In genomic region chr3:195224156-195224979, GRCh38 we compare ENCODE assay signal across 12 cellular contexts. TPM values are rescaled to one million over a fixed set of nuclear protein-coding genes. Genes with fewer than 3 reads are reported as not detected.
A peak's percentile ranks its signal among the peaks of the same experiment; 100 is the strongest.
DNase-seq lines count a peak whose midpoint lies in the region; ATAC-seq and TF ChIP-seq lines count a peak whose summit lies in the region.
"Had no signal": no experiment of that assay in that cellular context is flagged by ENCODE, and none has a peak within 500 bp of the region (broad histone marks: within the 10 kb centered on the region; RNA-seq: fewer than 3 reads in every experiment).

No MANE protein-coding gene starts in this region.

- H3K36me3 ChIP-seq in adipocyte (ENCODE audit: control insufficient read depth, insufficient read depth, low read length, severe bottlenecking) (peaks cover 6% of the 10 kb centered on the region), mesenchymal stem cell (ENCODE audit: control insufficient read depth in 1 of 2, insufficient read depth in 2 of 2, low read depth in 1 of 2, low read length in 2 of 2) (peaks cover 13 to 19% of the 10 kb centered on the region in 2 experiments), upper lobe of left lung (no peaks in the 10 kb centered on the region)
- H3K36me3 ChIP-seq: neural progenitor cell had no signal

- H2AFZ ChIP-seq in mesenchymal stem cell (ENCODE audit: low read depth, low read length), result no peak overlapping the region
- H2AFZ ChIP-seq: neural progenitor cell had no signal

- TF ChIP-seq CTCF in upper lobe of left lung (IDR thresholded peaks at IDR 0.05), result no peak

- TF ChIP-seq POLR2A in upper lobe of left lung (IDR thresholded peaks at IDR 0.05), result no peak

- no peak overlapping the region for H2BK5ac ChIP-seq in mesenchymal stem cell (ENCODE audit: low read depth, low read length, poor library complexity, severe bottlenecking)

- H2BK12ac ChIP-seq in mesenchymal stem cell (ENCODE audit: low read length in 2 of 2), result no peak overlapping the region

- DNase-seq in activated effector memory CD4-positive, alpha-beta T cell treated with anti-CD3 and anti-CD28 coated beads, Interleukin-2, amount 50 U/mL, for 16 hours, result peak; percentile 55
- no peak for DNase-seq in activated effector memory CD4-positive, alpha-beta T cell treated with Interleukin-2 at 50 U/mL for 16 hours
- DNase-seq in adipocyte (ENCODE audit: low read depth), result no peak
- no peak for DNase-seq in mesenchymal stem cell
- DNase-seq in upper lobe of left lung, result peak in 1 of 2 donors; percentile 7
- DNase-seq in stimulated activated CD4-positive, alpha-beta T cell treated with anti-CD3 and anti-CD28 coated beads, Interleukin-2, amount 100 ng/mL, for 24 hours, result no peak
- DNase-seq: DMS53; NCI-H226; stimulated activated naive B cell treated with anti-CD40 and anti-IgM and Interleukin-4, amounts not matched to agents 10 μg/mL and 1 μg/mL and 100 μg/mL, for 72 hours had no signal

- H2BK120ac ChIP-seq in mesenchymal stem cell (ENCODE audit: low read depth, low read length), result no peak overlapping the region

- H3K9ac ChIP-seq in adipocyte (ENCODE audit: low read length) (peak overlapping the region; percentile 65), mesenchymal stem cell (ENCODE audit: low read length) (peak overlapping the region; percentile 81)
- H3K9ac ChIP-seq: neural progenitor cell had no signal

- WGBS in mesenchymal stem cell, result 79% methylated on average over 11 of the region's 12 CpGs
- 88% methylated on average over 6 to 12 of the region's 12 CpGs for WGBS in upper lobe of left lung, 2 donors

- H3K4me1 ChIP-seq in adipocyte (ENCODE audit: control insufficient read depth, insufficient read depth, low read length) (peaks cover 46% of the 10 kb centered on the region), mesenchymal stem cell (ENCODE audit: control insufficient read depth, insufficient read depth, low read depth, low read length) (peaks cover 13% of the 10 kb centered on the region), upper lobe of left lung (peaks cover 14 to 30% (median 21%) of the 10 kb centered on the region in 4 donors)
- H3K4me1 ChIP-seq: neural progenitor cell had no signal

- no peak for ATAC-seq in upper lobe of left lung (ENCODE audit: low FRiP score in 2 of 2)
- no peak for ATAC-seq in HG02885 (IDR thresholded peaks at IDR 0.05; ENCODE audit: poor library complexity, unreplicated experiment)
- ATAC-seq in GM18520 (IDR thresholded peaks at IDR 0.05; ENCODE audit: unreplicated experiment), result no peak
- ATAC-seq: stimulated activated naive B cell treated with anti-CD40 and anti-IgM and Interleukin-4, amounts not matched to agents 10 μg/mL and 1 μg/mL and 100 μg/mL, for 72 hours had no signal

- H3K4me3 ChIP-seq in adipocyte (ENCODE audit: low read length) (no peak overlapping the region), mesenchymal stem cell (ENCODE audit: insufficient read depth in 1 of 2, low read depth in 1 of 2, low read length in 2 of 2) (no peak overlapping the region), upper lobe of left lung (no peak overlapping the region)
- H3K4me3 ChIP-seq: neural progenitor cell had no signal

- no peak overlapping the region for H2AK5ac ChIP-seq in mesenchymal stem cell (ENCODE audit: low read length, severe bottlenecking)

- H3K9me3 ChIP-seq in adipocyte (ENCODE audit: control insufficient read depth, low read length), result no peaks in the 10 kb centered on the region
- H3K9me3 ChIP-seq in mesenchymal stem cell (ENCODE audit: control insufficient read depth, low read length), result no peaks in the 10 kb centered on the region
- no peaks in the 10 kb centered on the region for H3K9me3 ChIP-seq in upper lobe of left lung

- no peak overlapping the region for H3K14ac ChIP-seq in mesenchymal stem cell (ENCODE audit: low read length in 2 of 2)

- H4K8ac ChIP-seq in mesenchymal stem cell (ENCODE audit: low read length), result no peak overlapping the region

- no peak overlapping the region for H3K27ac ChIP-seq in mesenchymal stem cell (ENCODE audit: low read length, poor library complexity, severe bottlenecking)
- peak overlapping the region; percentile 63 to 71 (median 65) for H3K27ac ChIP-seq in upper lobe of left lung
- H3K27ac ChIP-seq: neural progenitor cell had no signal

- H4K91ac ChIP-seq in mesenchymal stem cell (ENCODE audit: low read length), result no peak overlapping the region

- no peak overlapping the region for H3K4ac ChIP-seq in mesenchymal stem cell (ENCODE audit: low read depth in 1 of 2, low read length in 2 of 2)

- no peak overlapping the region for H3K4me2 ChIP-seq in mesenchymal stem cell (ENCODE audit: low read length, poor library complexity, severe bottlenecking)
- H3K4me2 ChIP-seq: neural progenitor cell had no signal

- TF ChIP-seq EP300 in upper lobe of left lung (IDR thresholded peaks at IDR 0.05), result no peak

- H3K27me3 ChIP-seq in adipocyte (replicated peaks; ENCODE audit: control insufficient read depth, insufficient read depth, low read length), result no peaks in the 10 kb centered on the region
- H3K27me3 ChIP-seq in mesenchymal stem cell (ENCODE audit: control insufficient read depth in 1 of 2, insufficient read depth in 1 of 2, low read length in 2 of 2), result no peaks in the 10 kb centered on the region
- no peaks in the 10 kb centered on the region for H3K27me3 ChIP-seq in upper lobe of left lung
- H3K27me3 ChIP-seq: neural progenitor cell had no signal

- no peak overlapping the region for H3K23ac ChIP-seq in mesenchymal stem cell (ENCODE audit: low read length in 2 of 2)

- peaks cover 26% of the 10 kb centered on the region for H3K79me1 ChIP-seq in mesenchymal stem cell (replicated peaks; ENCODE audit: low read length, poor library complexity, severe bottlenecking)

- no peak overlapping the region for H3K18ac ChIP-seq in mesenchymal stem cell (ENCODE audit: low read depth in 1 of 2, low read length in 2 of 2)

- no peak overlapping the region for H2BK15ac ChIP-seq in mesenchymal stem cell (ENCODE audit: low read depth, poor library complexity, severe bottlenecking)

RNA-seq across cellular contexts. Expression of gene XXYLT1, which starts 46.6 kb away (rescaled TPM):
- polyA plus RNA-seq in mesenchymal stem cell (2013, experiment 1 of 2), result 27.1 TPM
- polyA plus RNA-seq in mesenchymal stem cell (2013, experiment 2 of 2), result 27.1 TPM
- 1 to 10 TPM; 6.3 to 9.6 (median 8.6) TPM for total RNA-seq in upper lobe of left lung
